ENCODE assay signal across 1 cellular context in genomic region chr16:81495321-81496234, GRCh38.
TF ChIP-seq lines count a peak whose summit lies in the region.

No MANE protein-coding gene starts in this region.

TF ChIP-seq in K562, 482 proteins besides CTCF, POLR2A, EP300 and RAD21 (continued from another document and continues in another):
- TF ChIP-seq, protein P1, sequence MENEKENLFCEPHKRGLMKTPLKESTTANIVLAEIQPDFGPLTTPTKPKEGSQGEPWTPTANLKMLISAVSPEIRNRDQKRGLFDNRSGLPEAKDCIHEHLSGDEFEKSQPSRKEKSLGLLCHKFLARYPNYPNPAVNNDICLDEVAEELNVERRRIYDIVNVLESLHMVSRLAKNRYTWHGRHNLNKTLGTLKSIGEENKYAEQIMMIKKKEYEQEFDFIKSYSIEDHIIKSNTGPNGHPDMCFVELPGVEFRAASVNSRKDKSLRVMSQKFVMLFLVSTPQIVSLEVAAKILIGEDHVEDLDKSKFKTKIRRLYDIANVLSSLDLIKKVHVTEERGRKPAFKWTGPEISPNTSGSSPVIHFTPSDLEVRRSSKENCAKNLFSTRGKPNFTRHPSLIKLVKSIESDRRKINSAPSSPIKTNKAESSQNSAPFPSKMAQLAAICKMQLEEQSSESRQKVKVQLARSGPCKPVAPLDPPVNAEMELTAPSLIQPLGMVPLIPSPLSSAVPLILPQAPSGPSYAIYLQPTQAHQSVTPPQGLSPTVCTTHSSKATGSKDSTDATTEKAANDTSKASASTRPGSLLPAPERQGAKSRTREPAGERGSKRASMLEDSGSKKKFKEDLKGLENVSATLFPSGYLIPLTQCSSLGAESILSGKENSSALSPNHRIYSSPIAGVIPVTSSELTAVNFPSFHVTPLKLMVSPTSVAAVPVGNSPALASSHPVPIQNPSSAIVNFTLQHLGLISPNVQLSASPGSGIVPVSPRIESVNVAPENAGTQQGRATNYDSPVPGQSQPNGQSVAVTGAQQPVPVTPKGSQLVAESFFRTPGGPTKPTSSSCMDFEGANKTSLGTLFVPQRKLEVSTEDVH (IDR thresholded peaks at IDR 0.05; ENCODE audit: low read depth, partially characterized antibody): peak; percentile 76
- TF ChIP-seq RBM25 (IDR thresholded peaks at IDR 0.05; ENCODE audit: low read depth, low read length, severe bottlenecking): peak; percentile 97
- TF ChIP-seq ARID1B (IDR thresholded peaks at IDR 0.05): peak; percentile 100
- peak; percentile 100 for TF ChIP-seq SMARCA4 (IDR thresholded peaks at IDR 0.05)
- no peak for TF ChIP-seq CEBPB (tag; IDR thresholded peaks at IDR 0.05)
- TF ChIP-seq MTF1 (CRISPR knock-in tag; IDR thresholded peaks at IDR 0.05; ENCODE audit: borderline replicate concordance): no peak
- TF ChIP-seq ZNF695 (CRISPR knock-in tag; IDR thresholded peaks at IDR 0.05): 0 out of 2 replicates have a peak, but pooled peaks have one; percentile 32
- TF ChIP-seq ETS2 (tag; IDR thresholded peaks at IDR 0.05; ENCODE audit: borderline replicate concordance, poor library complexity, severe bottlenecking): peak; percentile 88
- TF ChIP-seq PTBP1 (IDR thresholded peaks at IDR 0.05; ENCODE audit: low read depth, low read length): peak; percentile 85
- peak; percentile 49 for TF ChIP-seq ATF4 (CRISPR knock-in tag; IDR thresholded peaks at IDR 0.05)
- TF ChIP-seq, protein P2, sequence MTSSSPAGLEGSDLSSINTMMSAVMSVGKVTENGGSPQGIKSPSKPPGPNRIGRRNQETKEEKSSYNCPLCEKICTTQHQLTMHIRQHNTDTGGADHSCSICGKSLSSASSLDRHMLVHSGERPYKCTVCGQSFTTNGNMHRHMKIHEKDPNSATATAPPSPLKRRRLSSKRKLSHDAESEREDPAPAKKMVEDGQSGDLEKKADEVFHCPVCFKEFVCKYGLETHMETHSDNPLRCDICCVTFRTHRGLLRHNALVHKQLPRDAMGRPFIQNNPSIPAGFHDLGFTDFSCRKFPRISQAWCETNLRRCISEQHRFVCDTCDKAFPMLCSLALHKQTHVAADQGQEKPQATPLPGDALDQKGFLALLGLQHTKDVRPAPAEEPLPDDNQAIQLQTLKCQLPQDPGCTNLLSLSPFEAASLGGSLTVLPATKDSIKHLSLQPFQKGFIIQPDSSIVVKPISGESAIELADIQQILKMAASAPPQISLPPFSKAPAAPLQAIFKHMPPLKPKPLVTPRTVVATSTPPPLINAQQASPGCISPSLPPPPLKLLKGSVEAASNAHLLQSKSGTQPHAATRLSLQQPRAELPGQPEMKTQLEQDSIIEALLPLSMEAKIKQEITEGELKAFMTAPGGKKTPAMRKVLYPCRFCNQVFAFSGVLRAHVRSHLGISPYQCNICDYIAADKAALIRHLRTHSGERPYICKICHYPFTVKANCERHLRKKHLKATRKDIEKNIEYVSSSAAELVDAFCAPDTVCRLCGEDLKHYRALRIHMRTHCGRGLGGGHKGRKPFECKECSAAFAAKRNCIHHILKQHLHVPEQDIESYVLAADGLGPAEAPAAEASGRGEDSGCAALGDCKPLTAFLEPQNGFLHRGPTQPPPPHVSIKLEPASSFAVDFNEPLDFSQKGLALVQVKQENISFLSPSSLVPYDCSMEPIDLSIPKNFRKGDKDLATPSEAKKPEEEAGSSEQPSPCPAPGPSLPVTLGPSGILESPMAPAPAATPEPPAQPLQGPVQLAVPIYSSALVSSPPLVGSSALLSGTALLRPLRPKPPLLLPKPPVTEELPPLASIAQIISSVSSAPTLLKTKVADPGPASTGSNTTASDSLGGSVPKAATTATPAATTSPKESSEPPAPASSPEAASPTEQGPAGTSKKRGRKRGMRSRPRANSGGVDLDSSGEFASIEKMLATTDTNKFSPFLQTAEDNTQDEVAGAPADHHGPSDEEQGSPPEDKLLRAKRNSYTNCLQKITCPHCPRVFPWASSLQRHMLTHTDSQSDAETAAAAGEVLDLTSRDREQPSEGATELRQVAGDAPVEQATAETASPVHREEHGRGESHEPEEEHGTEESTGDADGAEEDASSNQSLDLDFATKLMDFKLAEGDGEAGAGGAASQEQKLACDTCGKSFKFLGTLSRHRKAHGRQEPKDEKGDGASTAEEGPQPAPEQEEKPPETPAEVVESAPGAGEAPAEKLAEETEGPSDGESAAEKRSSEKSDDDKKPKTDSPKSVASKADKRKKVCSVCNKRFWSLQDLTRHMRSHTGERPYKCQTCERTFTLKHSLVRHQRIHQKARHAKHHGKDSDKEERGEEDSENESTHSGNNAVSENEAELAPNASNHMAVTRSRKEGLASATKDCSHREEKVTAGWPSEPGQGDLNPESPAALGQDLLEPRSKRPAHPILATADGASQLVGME (CRISPR knock-in tag; IDR thresholded peaks at IDR 0.05): peak; percentile 87
- peak; percentile 72 for TF ChIP-seq BRD4 (IDR thresholded peaks at IDR 0.05)
- TF ChIP-seq ZNF274 (IDR thresholded peaks at IDR 0.05; ENCODE audit: borderline replicate concordance, low read depth, low read length): no peak
- peak; percentile 85 to 91 for TF ChIP-seq TRIM24 (IDR thresholded peaks at IDR 0.05)
- TF ChIP-seq NR3C1 (CRISPR knock-in tag; IDR thresholded peaks at IDR 0.05): no peak
- TF ChIP-seq CHAMP1 (IDR thresholded peaks at IDR 0.05): no peak; the same call in 1 of the 2 replicates
- peak; percentile 90 for TF ChIP-seq STAT5A (IDR thresholded peaks at IDR 0.05; ENCODE audit: borderline replicate concordance, low read length)
- TF ChIP-seq LEF1 (IDR thresholded peaks at IDR 0.05): peak; percentile 98
- TF ChIP-seq SMAD4 (CRISPR knock-in tag; conservative IDR thresholded peaks at IDR 0.05): peak; percentile 95
- peak; percentile 51 to 53 for TF ChIP-seq NRF1 (conservative IDR thresholded peaks at IDR 0.05 in 1 of 2, IDR thresholded peaks at IDR 0.05 in 1 of 2)
- TF ChIP-seq TBP (optimal IDR thresholded peaks at IDR 0.05; ENCODE audit: low read depth, low read length): peak; percentile 47
- TF ChIP-seq GABPB2 (CRISPR knock-in tag; conservative IDR thresholded peaks at IDR 0.05): 0 out of 2 replicates have a peak, but pooled peaks have one; percentile 18
- TF ChIP-seq NR2C1 (IDR thresholded peaks at IDR 0.05): peak; percentile 30; the same call in 1 of the 2 replicates
- TF ChIP-seq NR2C1 (tag; IDR thresholded peaks at IDR 0.05): peak; percentile 55
- peak; percentile 84; the same call in 1 of the 2 replicates for TF ChIP-seq ZNF165 (CRISPR knock-in tag; IDR thresholded peaks at IDR 0.05; ENCODE audit: borderline replicate concordance)
- no peak for TF ChIP-seq EWSR1 (IDR thresholded peaks at IDR 0.05; ENCODE audit: borderline replicate concordance, low read depth, partially characterized antibody)
- TF ChIP-seq FOXA3 (CRISPR knock-in tag; conservative IDR thresholded peaks at IDR 0.05 in 1 of 2, IDR thresholded peaks at IDR 0.05 in 1 of 2): peak in 1 of 2 experiments; percentile 74; a peak in 2 of 4 replicates
- TF ChIP-seq GABPB1 (CRISPR knock-in tag; IDR thresholded peaks at IDR 0.05): peak; percentile 90
- peak; percentile 48 for TF ChIP-seq SPI1 (IDR thresholded peaks at IDR 0.05; ENCODE audit: borderline replicate concordance, low read depth, low read length)
- TF ChIP-seq PHF20 (IDR thresholded peaks at IDR 0.05; ENCODE audit: partially characterized antibody): peak; percentile 91
- TF ChIP-seq OTX1 (CRISPR knock-in tag; IDR thresholded peaks at IDR 0.05): peak; percentile 5; the same call in 1 of the 2 replicates
- no peak; the same call in none of the 2 replicates for TF ChIP-seq MYC (IDR thresholded peaks at IDR 0.05; ENCODE audit: low read depth, low read length)
- TF ChIP-seq MYC (CRISPR knock-in tag; IDR thresholded peaks at IDR 0.05; ENCODE audit: borderline replicate concordance, low read depth): peak; percentile 72; the same call in 1 of the 2 replicates
- TF ChIP-seq ZFP36 (IDR thresholded peaks at IDR 0.05; ENCODE audit: low read depth, low read length, partially characterized antibody): peak; percentile 99
- TF ChIP-seq KLF1 (tag; IDR thresholded peaks at IDR 0.05): peak; percentile 81
- peak; percentile 92 for TF ChIP-seq FOXM1 (IDR thresholded peaks at IDR 0.05; ENCODE audit: low read depth)
- no peak for TF ChIP-seq FOXM1 (CRISPR knock-in tag; IDR thresholded peaks at IDR 0.05; ENCODE audit: low read depth)
- TF ChIP-seq, protein P3, sequence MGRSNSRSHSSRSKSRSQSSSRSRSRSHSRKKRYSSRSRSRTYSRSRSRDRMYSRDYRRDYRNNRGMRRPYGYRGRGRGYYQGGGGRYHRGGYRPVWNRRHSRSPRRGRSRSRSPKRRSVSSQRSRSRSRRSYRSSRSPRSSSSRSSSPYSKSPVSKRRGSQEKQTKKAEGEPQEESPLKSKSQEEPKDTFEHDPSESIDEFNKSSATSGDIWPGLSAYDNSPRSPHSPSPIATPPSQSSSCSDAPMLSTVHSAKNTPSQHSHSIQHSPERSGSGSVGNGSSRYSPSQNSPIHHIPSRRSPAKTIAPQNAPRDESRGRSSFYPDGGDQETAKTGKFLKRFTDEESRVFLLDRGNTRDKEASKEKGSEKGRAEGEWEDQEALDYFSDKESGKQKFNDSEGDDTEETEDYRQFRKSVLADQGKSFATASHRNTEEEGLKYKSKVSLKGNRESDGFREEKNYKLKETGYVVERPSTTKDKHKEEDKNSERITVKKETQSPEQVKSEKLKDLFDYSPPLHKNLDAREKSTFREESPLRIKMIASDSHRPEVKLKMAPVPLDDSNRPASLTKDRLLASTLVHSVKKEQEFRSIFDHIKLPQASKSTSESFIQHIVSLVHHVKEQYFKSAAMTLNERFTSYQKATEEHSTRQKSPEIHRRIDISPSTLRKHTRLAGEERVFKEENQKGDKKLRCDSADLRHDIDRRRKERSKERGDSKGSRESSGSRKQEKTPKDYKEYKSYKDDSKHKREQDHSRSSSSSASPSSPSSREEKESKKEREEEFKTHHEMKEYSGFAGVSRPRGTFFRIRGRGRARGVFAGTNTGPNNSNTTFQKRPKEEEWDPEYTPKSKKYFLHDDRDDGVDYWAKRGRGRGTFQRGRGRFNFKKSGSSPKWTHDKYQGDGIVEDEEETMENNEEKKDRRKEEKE (IDR thresholded peaks at IDR 0.05; ENCODE audit: borderline replicate concordance in 1 of 2, control insufficient read depth in 1 of 2, low read depth in 2 of 2, low read length in 1 of 2): peak in 1 of 2 experiments; percentile 85; a peak in 2 of 4 replicates
- peak; percentile 93 to 96 for TF ChIP-seq HDAC1 (IDR thresholded peaks at IDR 0.05)
- TF ChIP-seq BHLHE40 (IDR thresholded peaks at IDR 0.05; ENCODE audit: low read length): peak; percentile 57
- peak; percentile 78; the same call in 1 of the 2 replicates for TF ChIP-seq XRCC5 (IDR thresholded peaks at IDR 0.05; ENCODE audit: low read depth, low read length)
- TF ChIP-seq MEIS2 (IDR thresholded peaks at IDR 0.05; ENCODE audit: partially characterized antibody): peak; percentile 100
- TF ChIP-seq, protein P4, sequence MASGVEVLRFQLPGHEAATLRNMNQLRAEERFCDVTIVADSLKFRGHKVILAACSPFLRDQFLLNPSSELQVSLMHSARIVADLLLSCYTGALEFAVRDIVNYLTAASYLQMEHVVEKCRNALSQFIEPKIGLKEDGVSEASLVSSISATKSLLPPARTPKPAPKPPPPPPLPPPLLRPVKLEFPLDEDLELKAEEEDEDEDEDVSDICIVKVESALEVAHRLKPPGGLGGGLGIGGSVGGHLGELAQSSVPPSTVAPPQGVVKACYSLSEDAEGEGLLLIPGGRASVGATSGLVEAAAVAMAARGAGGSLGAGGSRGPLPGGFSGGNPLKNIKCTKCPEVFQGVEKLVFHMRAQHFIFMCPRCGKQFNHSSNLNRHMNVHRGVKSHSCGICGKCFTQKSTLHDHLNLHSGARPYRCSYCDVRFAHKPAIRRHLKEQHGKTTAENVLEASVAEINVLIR (CRISPR knock-in tag; IDR thresholded peaks at IDR 0.05): peak; percentile 39; the same call in 1 of the 2 replicates
- peak; percentile 100 for TF ChIP-seq ETV1 (tag; conservative IDR thresholded peaks at IDR 0.05; ENCODE audit: low read depth)
- peak; percentile 96 for TF ChIP-seq PKNOX1 (IDR thresholded peaks at IDR 0.05)
- TF ChIP-seq, protein P5, sequence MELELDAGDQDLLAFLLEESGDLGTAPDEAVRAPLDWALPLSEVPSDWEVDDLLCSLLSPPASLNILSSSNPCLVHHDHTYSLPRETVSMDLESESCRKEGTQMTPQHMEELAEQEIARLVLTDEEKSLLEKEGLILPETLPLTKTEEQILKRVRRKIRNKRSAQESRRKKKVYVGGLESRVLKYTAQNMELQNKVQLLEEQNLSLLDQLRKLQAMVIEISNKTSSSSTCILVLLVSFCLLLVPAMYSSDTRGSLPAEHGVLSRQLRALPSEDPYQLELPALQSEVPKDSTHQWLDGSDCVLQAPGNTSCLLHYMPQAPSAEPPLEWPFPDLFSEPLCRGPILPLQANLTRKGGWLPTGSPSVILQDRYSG (tag; conservative IDR thresholded peaks at IDR 0.05; ENCODE audit: low read depth): peak; percentile 35; the same call in 1 of the 2 replicates
- TF ChIP-seq SIN3B (IDR thresholded peaks at IDR 0.05; ENCODE audit: low read depth): no peak
- TF ChIP-seq MTA3 (IDR thresholded peaks at IDR 0.05; ENCODE audit: borderline replicate concordance): peak; percentile 95
